Comparison of ENCODE assay signal across 11 cellular contexts in the genomic region with DNA sequence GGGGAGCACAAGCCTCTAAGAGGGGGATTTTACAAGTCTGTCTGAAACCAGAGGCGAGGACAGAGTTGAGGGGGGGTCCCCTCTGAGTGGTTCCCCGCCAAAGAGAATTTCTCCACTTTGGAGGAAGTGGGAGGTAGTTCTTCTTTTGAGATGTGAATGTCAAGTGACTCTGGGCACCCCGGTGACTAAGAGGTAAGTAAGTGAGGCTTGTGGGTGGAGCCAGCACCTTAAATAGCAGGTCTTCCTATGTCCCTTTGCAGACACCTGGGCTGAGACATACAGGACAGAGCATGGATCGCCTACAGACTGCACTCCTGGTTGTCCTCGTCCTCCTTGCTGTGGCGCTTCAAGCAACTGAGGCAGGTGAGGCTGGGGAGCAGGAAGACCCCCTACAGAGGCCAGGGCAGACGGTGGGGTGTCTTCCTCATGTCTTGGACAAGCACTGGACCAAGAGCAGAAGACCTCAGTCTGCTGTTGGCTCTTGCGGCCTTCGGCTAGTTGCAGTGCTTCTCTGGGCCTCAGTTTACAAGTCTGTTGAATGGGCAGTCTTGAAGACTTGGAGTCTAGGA. TPM values are rescaled to one million over a fixed set of nuclear protein-coding genes. Genes with fewer than 3 reads are reported as not detected.
A peak's percentile ranks its signal among the peaks of the same experiment; 100 is the strongest.
DNase-seq lines count a peak whose midpoint lies in the region; ATAC-seq and TF ChIP-seq lines count a peak whose summit lies in the region.
"Had no signal": no experiment of that assay in that cellular context is flagged by ENCODE, and none has a peak within 500 bp of the region (broad histone marks: within the 10 kb centered on the region; RNA-seq: fewer than 3 reads in every experiment).

A gene with protein sequence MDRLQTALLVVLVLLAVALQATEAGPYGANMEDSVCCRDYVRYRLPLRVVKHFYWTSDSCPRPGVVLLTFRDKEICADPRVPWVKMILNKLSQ (plus strand): TSS at position 257 of the 569 bp plus-strand sequence. CDS start 34 bp downstream, at position 291.

- intact Hi-C loops in PC-3 (cut with micrococcal nuclease) = no loop called here
- intact Hi-C loops in esophagus muscularis mucosa (cut with DNase I) = no loop called here

- H3K27ac Mint-ChIP-seq in neural progenitor cell = peak within 1 kb of the TSS; percentile 92

- H2AFZ ChIP-seq in PC-3 (ENCODE audit: low read length) (no peak within 1 kb of the TSS), neural progenitor cell (replicated peaks) (no peak within 1 kb of the TSS)

- H3K4me2 ChIP-seq in PC-3 (ENCODE audit: low read length) = no peak within 1 kb of the TSS
- H3K4me2 ChIP-seq in neural progenitor cell = no peak within 1 kb of the TSS

- WGBS in esophagus muscularis mucosa = 88% methylated on average over 6 of the region's 9 CpGs

- DNase-seq in activated CD4-positive, alpha-beta T cell treated with anti-CD3 and anti-CD28 coated beads for 48 hours = peak; percentile 47
- DNase-seq in activated CD4-positive, alpha-beta T cell treated with anti-CD3 and anti-CD28 coated beads for 4 hours = no peak
- DNase-seq in PC-3 (peak; percentile 41), neural progenitor cell (ENCODE audit: low spot score) (no peak), esophagus muscularis mucosa (ENCODE audit: extremely low spot score) (no peak)
- DNase-seq: NCI-H1417 had no signal

- H3K9me3 Mint-ChIP-seq in neural progenitor cell = no peaks in the 10 kb centered on the region

- ATAC-seq in GM21619 (IDR thresholded peaks at IDR 0.05; ENCODE audit: unreplicated experiment) (peak; percentile 53), PC-3 (peak; percentile 54), HG03457 (IDR thresholded peaks at IDR 0.05; ENCODE audit: unreplicated experiment) (no peak), GM18867 (IDR thresholded peaks at IDR 0.05; ENCODE audit: unreplicated experiment) (no peak)

- BruUV-seq in PC-3 (replicated peaks; lab: Mats Ljungman, UMichigan) = no TSS peak

- CTCF ChIA-PET in PC-3 (lab: Charles Lee) = no interaction called here

- H3K27me3 ChIP-seq in PC-3 (ENCODE audit: low read length) (no peaks in the 10 kb centered on the region), neural progenitor cell (no peaks in the 10 kb centered on the region), esophagus muscularis mucosa (no peaks in the 10 kb centered on the region)

- no peaks in the 10 kb centered on the region for H4K20me1 ChIP-seq in PC-3 (ENCODE audit: low read length)
- H4K20me1 ChIP-seq in neural progenitor cell (ENCODE audit: low read depth) = no peaks in the 10 kb centered on the region

- 0 out of 2 replicates have a peak, but pooled peaks cover 5% of the 10 kb centered on the region for H3K4me1 ChIP-seq in PC-3 (ENCODE audit: insufficient read depth, low read length)
- H3K4me1 ChIP-seq in neural progenitor cell = no peaks in the 10 kb centered on the region
- H3K4me1 ChIP-seq in esophagus muscularis mucosa = no peaks in the 10 kb centered on the region

- peaks cover 3% of the 10 kb centered on the region for H3K27me3 Mint-ChIP-seq in neural progenitor cell (ENCODE audit: insufficient read depth, low read depth)

- H3K36me3 ChIP-seq in PC-3 (ENCODE audit: low read depth, low read length) = no peaks in the 10 kb centered on the region
- H3K36me3 ChIP-seq in neural progenitor cell = no peaks in the 10 kb centered on the region
- no peaks in the 10 kb centered on the region for H3K36me3 ChIP-seq in esophagus muscularis mucosa

- H3K9me3 ChIP-seq in PC-3 (ENCODE audit: low read length) (no peaks in the 10 kb centered on the region), neural progenitor cell (ENCODE audit: low read depth) (no peaks in the 10 kb centered on the region), esophagus muscularis mucosa (no peaks in the 10 kb centered on the region)

- no peak within 1 kb of the TSS for H3K27ac ChIP-seq in PC-3 (ENCODE audit: low read length)
- H3K27ac ChIP-seq in neural progenitor cell = no peak within 1 kb of the TSS
- no peak within 1 kb of the TSS for H3K27ac ChIP-seq in esophagus muscularis mucosa (replicated peaks in 1 of 4)

- H3K4me1 Mint-ChIP-seq in neural progenitor cell = peaks cover 8% of the 10 kb centered on the region

- no peaks in the 10 kb centered on the region for H3K9me2 ChIP-seq in PC-3 (replicated peaks; ENCODE audit: low read length)

- no peaks in the 10 kb centered on the region for H3F3A ChIP-seq in PC-3 (ENCODE audit: low read length, unreplicated experiment)
- H3F3A ChIP-seq in neural progenitor cell (ENCODE audit: low read depth) = no peaks in the 10 kb centered on the region

- H3K4me3 ChIP-seq in PC-3 (ENCODE audit: low read length) (no peak within 1 kb of the TSS), neural progenitor cell (no peak within 1 kb of the TSS), esophagus muscularis mucosa (no peak within 1 kb of the TSS)

- no peak within 1 kb of the TSS for H3K4me3 Mint-ChIP-seq in neural progenitor cell

- TF ChIP-seq EP300 in esophagus muscularis mucosa (IDR thresholded peaks at IDR 0.05) = no peak

- TF ChIP-seq CTCF in PC-3 (conservative IDR thresholded peaks at IDR 0.05; ENCODE audit: low read depth, low read length) (no peak), neural progenitor cell (IDR thresholded peaks at IDR 0.05) (no peak), esophagus muscularis mucosa (IDR thresholded peaks at IDR 0.05) (no peak)

- H3K9ac ChIP-seq in PC-3 (ENCODE audit: low read length) = no peak within 1 kb of the TSS
- no peak within 1 kb of the TSS for H3K9ac ChIP-seq in neural progenitor cell

- TF ChIP-seq POLR2A in esophagus muscularis mucosa (IDR thresholded peaks at IDR 0.05; ENCODE audit: low read depth) = no peak

- POLR2A ChIA-PET in PC-3 (lab: Charles Lee; ENCODE audit: unreplicated experiment) = no interaction called here

- no peaks in the 10 kb centered on the region for H3K36me3 Mint-ChIP-seq in neural progenitor cell

- H3K79me2 ChIP-seq in PC-3 (ENCODE audit: low read length) = no peaks in the 10 kb centered on the region
- no peaks in the 10 kb centered on the region for H3K79me2 ChIP-seq in neural progenitor cell (ENCODE audit: low read depth)

RNA-seq across cellular contexts. Expression of the gene that starts here (rescaled TPM):
- total RNA-seq in PC-3 (2014; rRNA removed) (not detected in 2 replicates), neural progenitor cell (ENCODE audit: low replicate concordance) (not detected in 2 replicates), esophagus muscularis mucosa (not detected)
- total RNA-seq: A673, pulmonary artery endothelial cell had no signal

Comparison
In these comparisons a context has a peak if more than half of its experiments do, and no peak if none do; other contexts are left out.
1. Peak in DNase-seq and ATAC-seq in PC-3; RNA of the gene not detected or under 1 TPM.